26 cellular contexts compared by ENCODE assay signal in genomic region chr1:98546319-98546718, GRCh38.
"Had no signal": no experiment of that assay in that cellular context is flagged by ENCODE, and none has a peak within 500 bp of the region (broad histone marks: within the 10 kb centered on the region; RNA-seq: fewer than 3 reads in every experiment).

No MANE protein-coding gene starts in this region.

- DNase-seq: activated B cell treated with CpG ODN at 0.5 μM for 24 hours; activated CD4-positive, alpha-beta T cell treated with anti-CD3 and anti-CD28 coated beads for 36 hours; activated CD4-positive, alpha-beta T cell treated with anti-CD3 and anti-CD28 coated beads, Interleukin-2, amount 50 U/mL, for 48 hours; activated naive CD4-positive, alpha-beta T cell treated with Interleukin-2 at 50 U/mL for 16 hours; activated naive CD8-positive, alpha-beta T cell treated with anti-CD3 and anti-CD28 coated beads for 36 hours; activated T-cell treated with anti-CD3 and anti-CD28 coated beads, Interleukin-2, amount 50 U/mL, for 48 hours; amygdala; caudate nucleus; effector CD4-positive, alpha-beta T cell; erythroblast; gastrocnemius medialis; head of caudate nucleus; hypothalamus; left ventricle myocardium superior; midbrain; ovary; psoas muscle; right cardiac atrium; small intestine; stimulated activated CD4-positive, alpha-beta T cell treated with anti-CD3 and anti-CD28 coated beads, Interleukin-2, amount 100 ng/mL, for 24 hours; T1000; testis; trophoblast cell had no signal

- H3K9me3 ChIP-seq: gastrocnemius medialis, neutrophil, ovary, psoas muscle, testis, vagina had no signal

- ATAC-seq: activated CD4-positive, alpha-beta T cell treated with anti-CD3 and anti-CD28 coated beads for 36 hours; gastrocnemius medialis; left ventricle myocardium superior; psoas muscle; right cardiac atrium; stimulated activated effector memory CD8-positive, alpha-beta T cell treated with anti-CD3 and anti-CD28 coated beads, Interleukin-12 subunit alpha, Interleukin-12 subunit beta, amount 100 ng/mL, for 72 hours had no signal

- H3K36me3 ChIP-seq: gastrocnemius medialis, neutrophil, ovary, vagina had no signal

- H3K27ac ChIP-seq: gastrocnemius medialis, neutrophil, ovary, psoas muscle, vagina had no signal

- H3K4me1 ChIP-seq: gastrocnemius medialis, psoas muscle, vagina had no signal

- H3K4me3 ChIP-seq: gastrocnemius medialis, ovary, psoas muscle, testis, vagina had no signal

- H3K27me3 ChIP-seq: gastrocnemius medialis, neutrophil, ovary, testis, vagina had no signal
